Comparison of ENCODE assay signal across 1 cellular context in the genomic region with DNA sequence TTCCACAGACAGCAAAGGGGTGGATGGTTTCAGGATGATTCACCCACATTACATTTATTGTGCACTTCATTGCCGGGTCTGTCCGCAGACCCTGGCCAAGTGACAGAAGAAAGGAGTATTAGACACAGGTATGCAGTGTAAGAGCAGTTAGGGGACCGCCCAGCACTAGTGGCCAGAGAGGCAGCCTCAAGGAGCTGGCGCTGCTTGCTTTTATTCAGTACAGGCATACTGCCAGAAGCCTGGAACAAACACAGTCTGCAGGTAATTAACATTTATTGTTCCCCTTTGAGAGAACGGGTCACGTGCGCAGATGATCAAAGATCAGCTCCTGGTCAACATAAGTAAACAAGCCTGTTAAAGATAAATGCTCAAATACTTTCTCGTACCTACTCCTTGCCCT.
TF ChIP-seq lines count a peak whose summit lies in the region.

No MANE protein-coding gene starts in this region.

TF ChIP-seq in GM23338, 12 proteins besides CTCF, POLR2A, EP300 and RAD21 (continued from another document):
- TF ChIP-seq, protein P1, sequence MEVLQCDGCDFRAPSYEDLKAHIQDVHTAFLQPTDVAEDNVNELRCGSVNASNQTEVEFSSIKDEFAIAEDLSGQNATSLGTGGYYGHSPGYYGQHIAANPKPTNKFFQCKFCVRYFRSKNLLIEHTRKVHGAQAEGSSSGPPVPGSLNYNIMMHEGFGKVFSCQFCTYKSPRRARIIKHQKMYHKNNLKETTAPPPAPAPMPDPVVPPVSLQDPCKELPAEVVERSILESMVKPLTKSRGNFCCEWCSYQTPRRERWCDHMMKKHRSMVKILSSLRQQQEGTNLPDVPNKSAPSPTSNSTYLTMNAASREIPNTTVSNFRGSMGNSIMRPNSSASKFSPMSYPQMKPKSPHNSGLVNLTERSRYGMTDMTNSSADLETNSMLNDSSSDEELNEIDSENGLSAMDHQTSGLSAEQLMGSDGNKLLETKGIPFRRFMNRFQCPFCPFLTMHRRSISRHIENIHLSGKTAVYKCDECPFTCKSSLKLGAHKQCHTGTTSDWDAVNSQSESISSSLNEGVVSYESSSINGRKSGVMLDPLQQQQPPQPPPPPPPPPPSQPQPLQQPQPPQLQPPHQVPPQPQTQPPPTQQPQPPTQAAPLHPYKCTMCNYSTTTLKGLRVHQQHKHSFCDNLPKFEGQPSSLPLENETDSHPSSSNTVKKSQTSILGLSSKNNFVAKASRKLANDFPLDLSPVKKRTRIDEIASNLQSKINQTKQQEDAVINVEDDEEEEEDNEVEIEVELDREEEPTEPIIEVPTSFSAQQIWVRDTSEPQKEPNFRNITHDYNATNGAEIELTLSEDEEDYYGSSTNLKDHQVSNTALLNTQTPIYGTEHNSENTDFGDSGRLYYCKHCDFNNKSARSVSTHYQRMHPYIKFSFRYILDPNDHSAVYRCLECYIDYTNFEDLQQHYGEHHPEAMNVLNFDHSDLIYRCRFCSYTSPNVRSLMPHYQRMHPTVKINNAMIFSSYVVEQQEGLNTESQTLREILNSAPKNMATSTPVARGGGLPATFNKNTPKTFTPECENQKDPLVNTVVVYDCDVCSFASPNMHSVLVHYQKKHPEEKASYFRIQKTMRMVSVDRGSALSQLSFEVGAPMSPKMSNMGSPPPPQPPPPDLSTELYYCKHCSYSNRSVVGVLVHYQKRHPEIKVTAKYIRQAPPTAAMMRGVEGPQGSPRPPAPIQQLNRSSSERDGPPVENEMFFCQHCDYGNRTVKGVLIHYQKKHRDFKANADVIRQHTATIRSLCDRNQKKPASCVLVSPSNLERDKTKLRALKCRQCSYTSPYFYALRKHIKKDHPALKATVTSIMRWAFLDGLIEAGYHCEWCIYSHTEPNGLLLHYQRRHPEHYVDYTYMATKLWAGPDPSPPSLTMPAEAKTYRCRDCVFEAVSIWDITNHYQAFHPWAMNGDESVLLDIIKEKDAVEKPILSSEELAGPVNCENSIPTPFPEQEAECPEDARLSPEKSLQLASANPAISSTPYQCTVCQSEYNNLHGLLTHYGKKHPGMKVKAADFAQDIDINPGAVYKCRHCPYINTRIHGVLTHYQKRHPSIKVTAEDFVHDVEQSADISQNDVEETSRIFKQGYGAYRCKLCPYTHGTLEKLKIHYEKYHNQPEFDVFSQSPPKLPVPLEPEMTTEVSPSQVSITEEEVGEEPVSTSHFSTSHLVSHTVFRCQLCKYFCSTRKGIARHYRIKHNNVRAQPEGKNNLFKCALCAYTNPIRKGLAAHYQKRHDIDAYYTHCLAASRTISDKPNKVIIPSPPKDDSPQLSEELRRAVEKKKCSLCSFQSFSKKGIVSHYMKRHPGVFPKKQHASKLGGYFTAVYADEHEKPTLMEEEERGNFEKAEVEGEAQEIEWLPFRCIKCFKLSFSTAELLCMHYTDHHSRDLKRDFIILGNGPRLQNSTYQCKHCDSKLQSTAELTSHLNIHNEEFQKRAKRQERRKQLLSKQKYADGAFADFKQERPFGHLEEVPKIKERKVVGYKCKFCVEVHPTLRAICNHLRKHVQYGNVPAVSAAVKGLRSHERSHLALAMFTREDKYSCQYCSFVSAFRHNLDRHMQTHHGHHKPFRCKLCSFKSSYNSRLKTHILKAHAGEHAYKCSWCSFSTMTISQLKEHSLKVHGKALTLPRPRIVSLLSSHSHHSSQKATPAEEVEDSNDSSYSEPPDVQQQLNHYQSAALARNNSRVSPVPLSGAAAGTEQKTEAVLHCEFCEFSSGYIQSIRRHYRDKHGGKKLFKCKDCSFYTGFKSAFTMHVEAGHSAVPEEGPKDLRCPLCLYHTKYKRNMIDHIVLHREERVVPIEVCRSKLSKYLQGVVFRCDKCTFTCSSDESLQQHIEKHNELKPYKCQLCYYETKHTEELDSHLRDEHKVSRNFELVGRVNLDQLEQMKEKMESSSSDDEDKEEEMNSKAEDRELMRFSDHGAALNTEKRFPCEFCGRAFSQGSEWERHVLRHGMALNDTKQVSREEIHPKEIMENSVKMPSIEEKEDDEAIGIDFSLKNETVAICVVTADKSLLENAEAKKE (CRISPR knock-in tag; IDR thresholded peaks at IDR 0.05) = no peak
- TF ChIP-seq JUNB (IDR thresholded peaks at IDR 0.05; ENCODE audit: unreplicated experiment) = no peak
- no peak for TF ChIP-seq ZNF331 (CRISPR knock-in tag; IDR thresholded peaks at IDR 0.05; ENCODE audit: low read depth)
- TF ChIP-seq EZH2phosphoT487 (IDR thresholded peaks at IDR 0.05; ENCODE audit: unreplicated experiment) = no peak
